ENCODE assay signal across 11 cellular contexts in genomic region chr6:157788180-157788579, GRCh38.
"Had no signal": no experiment of that assay in that cellular context is flagged by ENCODE, and none has a peak within 500 bp of the region (broad histone marks: within the 10 kb centered on the region; RNA-seq: fewer than 3 reads in every experiment).

No MANE protein-coding gene starts in this region.

- H3K4me3 ChIP-seq: GM23248, GM23338, HAP-1 had no signal

- H3K4me1 ChIP-seq: HAP-1 had no signal

- H3K9ac ChIP-seq: GM23248 had no signal

- H3K4me2 ChIP-seq: GM23338 had no signal

- H3K9me3 ChIP-seq: HAP-1 had no signal

- H2AFZ ChIP-seq: GM23248, GM23338 had no signal

- ATAC-seq: GM23338, HCT116 had no signal

- H3K36me3 ChIP-seq: HAP-1 had no signal

- H3K27ac ChIP-seq: GM23248 had no signal

- FAIRE-seq: H1, H54 had no signal

- DNase-seq: GM23248, GOT3, H7, H9, HCEC 1CT, HFFc6 had no signal
